Comparison of ENCODE assay signal across 8 cellular contexts in the genomic region with DNA sequence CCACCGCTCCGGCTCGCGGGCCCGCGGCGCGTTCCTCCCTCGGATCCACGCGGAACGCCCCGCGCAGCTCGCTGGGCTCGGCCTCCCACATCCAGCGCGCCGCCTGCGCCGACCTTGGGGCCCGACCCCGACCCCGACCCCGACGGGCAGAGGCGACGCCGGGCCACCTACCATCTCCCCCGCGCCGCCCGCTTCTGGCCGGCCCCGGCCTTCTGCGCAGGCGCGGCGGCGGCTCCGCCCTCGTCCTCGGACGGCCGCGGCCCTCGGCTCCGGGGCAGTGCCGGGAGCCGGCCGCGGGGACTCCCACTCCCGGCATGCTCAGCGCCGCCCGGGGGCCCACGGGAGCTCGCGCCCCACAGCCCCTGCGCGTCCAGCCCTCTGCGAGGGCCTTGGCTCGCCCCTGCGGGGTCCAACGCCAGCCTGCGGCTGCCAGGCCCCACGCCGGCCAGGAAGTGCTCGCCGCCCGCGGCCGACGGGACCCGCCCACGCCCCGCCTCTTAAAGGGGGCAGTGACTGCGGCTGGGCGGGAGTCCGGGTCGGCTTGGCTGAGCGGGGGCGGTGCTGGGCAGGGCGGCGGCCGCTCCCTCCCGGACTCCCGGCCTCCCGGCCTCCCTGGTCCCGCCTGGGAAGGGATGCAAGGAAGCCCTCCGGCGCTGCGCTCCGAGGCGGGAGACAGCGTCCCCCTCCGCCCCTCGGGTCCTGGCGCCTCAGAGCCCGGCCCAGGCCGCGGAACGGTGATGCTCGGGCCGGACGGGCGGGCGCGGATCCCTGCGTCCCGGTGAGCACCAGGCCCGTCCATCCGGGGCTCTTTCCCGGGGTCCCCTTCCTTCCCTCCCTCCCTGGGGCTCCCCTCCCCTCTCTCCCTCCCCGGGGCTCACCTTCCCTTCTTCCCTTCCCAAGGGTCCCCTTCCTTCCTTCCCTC.
DNase-seq lines count a peak whose midpoint lies in the region; ATAC-seq and TF ChIP-seq lines count a peak whose summit lies in the region.

Gene DCUN1D2 (minus strand): TSS at position 216 of the 922 bp plus-strand sequence. CDS start 42 bp downstream, at position 174.

- DNase-seq in AG09309 (ENCODE audit: low read depth) (peak; percentile 84), NCI-H345 treated with DMSO at 0.1 percent for 48 hours (lab: John Stamatoyannopoulos, UW; ENCODE audit: unreplicated experiment) (peak; percentile 89), left kidney (ENCODE audit: low read depth, low spot score) (peak; percentile 97)
- DNase-seq in activated CD4-positive, alpha-beta T cell treated with anti-CD3 and anti-CD28 coated beads for 24 hours (ENCODE audit: low read depth in 2 of 2) = peak; percentile 50 to 63
- peak; percentile 69 for DNase-seq in stimulated activated CD4-positive, alpha-beta T cell treated with anti-CD3 and anti-CD28 coated beads, Interleukin-1b, Interleukin-23, amount 100 ng/mL, for 48 hours

- no peak for TF ChIP-seq CTCF in AG09309 (IDR thresholded peaks at IDR 0.05; ENCODE audit: control insufficient read depth, insufficient read depth, low read depth, low read length, missing control alignments)

- H3K4me3 ChIP-seq in AG09309 (ENCODE audit: control insufficient read depth, low read depth, low read length) = peak within 1 kb of the TSS; percentile 89

- peak; percentile 76 for ATAC-seq in GM18873 (IDR thresholded peaks at IDR 0.05; ENCODE audit: low FRiP score, unreplicated experiment)
- peak; percentile 82 for ATAC-seq in HG03135 (IDR thresholded peaks at IDR 0.05; ENCODE audit: unreplicated experiment)

- peak within 1 kb of the TSS; percentile 69 for H3K27ac ChIP-seq in cingulate gyrus (ENCODE audit: low read depth, low read length)

Comparison
In these comparisons a context has a peak if more than half of its experiments do, and no peak if none do; other contexts are left out.
1. Peak in every context shown above with its lines: DNase-seq, ATAC-seq, H3K4me3 ChIP-seq and H3K27ac ChIP-seq.